Comparison of ENCODE assay signal across 16 cellular contexts in genomic region chr4:139457318-139457717, GRCh38. TPM values are rescaled to one million over a fixed set of nuclear protein-coding genes. Genes with fewer than 3 reads are reported as not detected.
DNase-seq lines count a peak whose midpoint lies in the region; ATAC-seq and TF ChIP-seq lines count a peak whose summit lies in the region.
"Had no signal": no experiment of that assay in that cellular context is flagged by ENCODE, and none has a peak within 500 bp of the region (broad histone marks: within the 10 kb centered on the region; RNA-seq: fewer than 3 reads in every experiment).

No MANE protein-coding gene starts in this region.

- DNase-seq in G401 (ENCODE audit: low spot score): peak; percentile 59
- no peak for DNase-seq in OCI-LY7 (ENCODE audit: low spot score)
- DNase-seq in endodermal cell: no peak
- no peak for DNase-seq in progenitor cell of endocrine pancreas (ENCODE audit: low spot score, unreplicated experiment)
- DNase-seq in mucosa of descending colon: no peak
- DNase-seq in OCI-M1 (lab: John Stamatoyannopoulos, UW): no peak
- no peak for DNase-seq in NOMO-1 treated with dmso at 0.1 percent for 144 hours (lab: John Stamatoyannopoulos, UW; ENCODE audit: unreplicated experiment)
- no peak for DNase-seq in KG1 (lab: John Stamatoyannopoulos, UW)
- DNase-seq: activated CD4-positive, CD25-positive, alpha-beta regulatory T cell; activated CD8-positive, alpha-beta memory T cell treated with anti-CD3 and anti-CD28 coated beads, Interleukin-2, amount 50 U/mL, for 4 hours; activated naive CD4-positive, alpha-beta T cell treated with Interleukin-2 at 50 U/mL for 16 hours; NCI-H1436; nucleus accumbens; RPMI8226; T-helper 2 cell had no signal

- no peak overlapping the region for H3K9ac ChIP-seq in endodermal cell (ENCODE audit: extremely low read depth, low read length, poor library complexity, severe bottlenecking)

- H3K9me3 Mint-ChIP-seq in endodermal cell (no peaks in the 10 kb centered on the region), progenitor cell of endocrine pancreas (ENCODE audit: low read depth) (no peaks in the 10 kb centered on the region)

- peaks cover 71% of the 10 kb centered on the region for H3K79me2 ChIP-seq in OCI-LY7 (ENCODE audit: insufficient read depth, low read depth, low read length)

- no peaks in the 10 kb centered on the region for H3K9me2 ChIP-seq in OCI-LY7 (ENCODE audit: insufficient read depth, low read length)

- H3K9me3 ChIP-seq in OCI-LY7 (ENCODE audit: low read length): no peaks in the 10 kb centered on the region
- H3K9me3 ChIP-seq in endodermal cell (ENCODE audit: control insufficient read depth, low read length): no peaks in the 10 kb centered on the region
- no peaks in the 10 kb centered on the region for H3K9me3 ChIP-seq in mucosa of descending colon
- H3K9me3 ChIP-seq: gastroesophageal sphincter had no signal

- no peak overlapping the region for H2AFZ ChIP-seq in OCI-LY7 (ENCODE audit: low read length)

- BruUV-seq in OCI-LY7 (replicated peaks; lab: Mats Ljungman, UMichigan): no TSS peak

- in situ Hi-C loops in G401 (cut with HindIII; ENCODE audit: low sequenced_read_pairs): no loop called here

- H3K36me3 ChIP-seq in OCI-LY7 (ENCODE audit: insufficient read depth, low read length) (peaks cover 10% of the 10 kb centered on the region), endodermal cell (ENCODE audit: control insufficient read depth, insufficient read depth, low read length) (no peaks in the 10 kb centered on the region), mucosa of descending colon (ENCODE audit: low read depth) (no peaks in the 10 kb centered on the region)
- H3K36me3 ChIP-seq: gastroesophageal sphincter had no signal

- POLR2A ChIA-PET in OCI-LY7 (lab: Charles Lee): interaction anchor here (0.9 to 2.2 kb wide), 2 partner anchors 12 to 14 kb away, joined by 3 to 6 read pairs; no protein-coding TSS in a partner anchor

- H3K27ac Mint-ChIP-seq in endodermal cell: no peak overlapping the region
- peak overlapping the region; percentile 57 for H3K27ac Mint-ChIP-seq in progenitor cell of endocrine pancreas

- H3K4me2 ChIP-seq in OCI-LY7 (ENCODE audit: low read length): peak overlapping the region; percentile 29; the same call in 1 of the 2 replicates

- TF ChIP-seq CTCF in OCI-LY7 (conservative IDR thresholded peaks at IDR 0.05; ENCODE audit: low read length): 0 out of 2 replicates have a peak, but pooled peaks have one; percentile 26
- TF ChIP-seq CTCF in endodermal cell (conservative IDR thresholded peaks at IDR 0.05): no peak
- no peak for TF ChIP-seq CTCF in progenitor cell of endocrine pancreas (IDR thresholded peaks at IDR 0.05; ENCODE audit: unreplicated experiment)
- TF ChIP-seq CTCF in mucosa of descending colon (IDR thresholded peaks at IDR 0.05): no peak

- no peaks in the 10 kb centered on the region for H3K27me3 ChIP-seq in endodermal cell (ENCODE audit: control insufficient read depth, insufficient read depth, low read length, poor library complexity, severe bottlenecking)
- H3K27me3 ChIP-seq: gastroesophageal sphincter had no signal

- no peak overlapping the region for H3K4me3 ChIP-seq in OCI-LY7 (ENCODE audit: low read depth, low read length, poor library complexity, severe bottlenecking)
- peak overlapping the region; percentile 97 for H3K4me3 ChIP-seq in endodermal cell (ENCODE audit: low read length)
- H3K4me3 ChIP-seq in mucosa of descending colon: no peak overlapping the region
- H3K4me3 ChIP-seq: gastroesophageal sphincter had no signal

- H3K4me3 Mint-ChIP-seq in endodermal cell (peak overlapping the region; percentile 91), progenitor cell of endocrine pancreas (ENCODE audit: low read depth) (peak overlapping the region; percentile 55)

- CTCF ChIA-PET in OCI-LY7 (lab: Charles Lee; ENCODE audit: unreplicated experiment): no interaction called here

- H3K4me1 ChIP-seq in OCI-LY7 (ENCODE audit: insufficient read depth, low read length, poor library complexity, severe bottlenecking) (peaks cover 34% of the 10 kb centered on the region), endodermal cell (ENCODE audit: control insufficient read depth, insufficient read depth, low read length) (peaks cover 5% of the 10 kb centered on the region), mucosa of descending colon (ENCODE audit: low read depth) (peaks cover 16% of the 10 kb centered on the region)

- WGBS in endodermal cell (ENCODE audit: insufficient coverage in 1 of 2, insufficient read length in 1 of 2), 2 experiments: 67 to 70% methylated on average over 2 to 4 of the region's 4 CpGs

- H3K27ac ChIP-seq in OCI-LY7 (ENCODE audit: low read depth, low read length, poor library complexity, severe bottlenecking): no peak overlapping the region
- no peak overlapping the region for H3K27ac ChIP-seq in endodermal cell (ENCODE audit: low read depth, low read length)
- H3K27ac ChIP-seq: gastroesophageal sphincter had no signal

- H3K36me3 Mint-ChIP-seq in endodermal cell (ENCODE audit: low read depth): peaks cover 5% of the 10 kb centered on the region
- peaks cover 2% of the 10 kb centered on the region for H3K36me3 Mint-ChIP-seq in progenitor cell of endocrine pancreas (ENCODE audit: insufficient read depth)

- peaks cover 22% of the 10 kb centered on the region; the same call in 1 of the 2 replicates for H4K20me1 ChIP-seq in OCI-LY7 (ENCODE audit: insufficient read depth, low read length)

- H3K4me1 Mint-ChIP-seq in endodermal cell (peaks cover 58% of the 10 kb centered on the region), progenitor cell of endocrine pancreas (ENCODE audit: low read depth) (peaks cover 58% of the 10 kb centered on the region)

- H3K27me3 Mint-ChIP-seq in endodermal cell (ENCODE audit: insufficient read depth) (no peaks in the 10 kb centered on the region), progenitor cell of endocrine pancreas (no peaks in the 10 kb centered on the region)

- intact Hi-C loops in OCI-LY7 (cut with micrococcal nuclease; ENCODE audit: unreplicated experiment) (loop anchor here (10.0 kb wide), 1 partner anchor 1213 kb away; the partner anchor contains the start of gene SLC7A11), mucosa of descending colon (cut with DNase I, micrococcal nuclease) (no loop called here)

- no peak for ATAC-seq in mucosa of descending colon
- ATAC-seq: gastroesophageal sphincter had no signal

RNA-seq across cellular contexts. Expression of gene RAB33B, which starts 3.4 kb away (rescaled TPM):
- 4.1 and 4.9 TPM in 2 replicates for total RNA-seq in G401 (2014; rRNA removed; shearing (Covaris generic))
- total RNA-seq in OCI-LY7 (2014; rRNA removed; shearing (Covaris generic)): 9.2 and 11.7 TPM in 2 replicates
- 9.2 and 11.5 TPM in 2 replicates for total RNA-seq in OCI-LY7 (2022)
- 10 to 100 TPM in 1 of 2 donors, 1 to 10 TPM in 1; 8.7 to 11.4 TPM for total RNA-seq in endodermal cell
- polyA plus RNA-seq in endodermal cell (2013, experiment 1 of 2): 6.3 TPM
- polyA plus RNA-seq in endodermal cell (2013, experiment 2 of 2): 6.0 TPM
- total RNA-seq in progenitor cell of endocrine pancreas: 14.2 and 14.4 TPM in 2 replicates
- total RNA-seq in mucosa of descending colon: 10 to 100 TPM in 1 of 3 donors, 1 to 10 TPM in 2; 4.5 to 10.0 (median 5.4) TPM
